29 cellular contexts compared by ENCODE assay signal in the genomic region with DNA sequence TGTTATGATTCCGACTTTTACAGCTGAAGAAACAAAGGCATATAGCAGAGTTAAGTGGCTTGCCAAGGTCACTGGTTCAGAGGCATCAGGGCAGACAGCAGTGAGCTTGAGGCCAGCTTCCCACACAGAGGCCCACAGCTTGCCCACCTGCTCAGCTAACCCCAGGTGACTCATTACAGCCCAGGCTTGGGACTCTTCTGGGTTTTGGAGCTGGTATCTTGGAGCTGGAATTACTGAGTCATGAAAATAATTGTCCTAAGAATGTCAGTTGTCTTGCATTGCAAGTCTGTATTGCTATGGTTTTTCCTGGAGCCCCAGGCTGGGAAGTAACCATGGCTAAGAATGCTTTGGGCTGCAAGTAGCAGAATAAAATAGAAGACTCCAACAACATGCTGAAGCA. TPM values are rescaled to one million over a fixed set of nuclear protein-coding genes. Genes with fewer than 3 reads are reported as not detected.
A peak's percentile ranks its signal among the peaks of the same experiment; 100 is the strongest.
DNase-seq lines count a peak whose midpoint lies in the region; ATAC-seq, FAIRE-seq and TF ChIP-seq lines count a peak whose summit lies in the region.
"Had no signal": no experiment of that assay in that cellular context is flagged by ENCODE, and none has a peak within 500 bp of the region (broad histone marks: within the 10 kb centered on the region; RNA-seq: fewer than 3 reads in every experiment).

No MANE protein-coding gene starts in this region.

- peak; percentile 47 for DNase-seq in GM23248
- DNase-seq in adipocyte (ENCODE audit: low read depth): peak; percentile 1
- DNase-seq in foreskin keratinocyte: peak in 1 of 2 donors; percentile 20
- peak; percentile 12 for DNase-seq in urothelium cell line (ENCODE audit: low spot score)
- DNase-seq in NCI-H1694 (lab: John Stamatoyannopoulos, UW): no peak
- DNase-seq: activated CD4-positive, alpha-beta T cell treated with anti-CD3 and anti-CD28 coated beads, Interleukin-2, amount 50 U/mL, for 4 hours; activated CD4-positive, CD25-positive, alpha-beta regulatory T cell; activated CD8-positive, alpha-beta memory T cell treated with anti-CD3 and anti-CD28 coated beads, Interleukin-2, amount 50 U/mL, for 4 hours; activated naive CD4-positive, alpha-beta T cell treated with anti-CD3 and anti-CD28 coated beads, Interleukin-2, amount 50 U/mL, for 16 hours; CD4-positive, CD25-positive, alpha-beta regulatory T cell; central memory CD4-positive, alpha-beta T cell; left lung; mesendoderm; naive B cell; NCI-H1105 treated with DMSO at 0.1 percent for 48 hours; NCI-H2081; NCI-H345; NCI-H82; OCI-M1; retina; SIG-M5; stimulated activated CD4-positive, alpha-beta T cell treated with anti-CD3 and anti-CD28 coated beads, Interleukin-2, amount 100 ng/mL, for 48 hours; testis had no signal

- H2AFZ ChIP-seq in GM23248: no peak overlapping the region

- no peaks in the 10 kb centered on the region for H3F3A ChIP-seq in GM23248 (ENCODE audit: insufficient read depth)

- no peak overlapping the region for H3K27ac ChIP-seq in GM23248
- no peak overlapping the region for H3K27ac ChIP-seq in foreskin keratinocyte
- H3K27ac ChIP-seq: left lung, testis had no signal

- ATAC-seq in foreskin keratinocyte (peak; percentile 35), HG03135 (IDR thresholded peaks at IDR 0.05; ENCODE audit: unreplicated experiment) (no peak), HG03378 (IDR thresholded peaks at IDR 0.05; ENCODE audit: unreplicated experiment) (no peak)
- ATAC-seq: GM23338; left lung; stimulated activated memory B cell treated with anti-CD40 and anti-IgM and Interleukin-4, amounts not matched to agents 10 μg/mL and 1 μg/mL and 100 μg/mL, for 72 hours had no signal

- H3K9me2 ChIP-seq in GM23248 (ENCODE audit: insufficient read depth): no peaks in the 10 kb centered on the region

- no peak overlapping the region for H3K9ac ChIP-seq in GM23248
- H3K9ac ChIP-seq in adipocyte (ENCODE audit: low read length): no peak overlapping the region

- no peaks in the 10 kb centered on the region for H3K79me2 ChIP-seq in GM23248 (ENCODE audit: insufficient read depth)

- FAIRE-seq in urothelium cell line (lab: Jason Lieb, UNC): no peak
- FAIRE-seq: D721Med had no signal

- H4K20me1 ChIP-seq in GM23248 (ENCODE audit: insufficient read depth): no peaks in the 10 kb centered on the region

- H3K9me3 ChIP-seq in GM23248 (ENCODE audit: low read depth): no peaks in the 10 kb centered on the region
- peaks cover 3% of the 10 kb centered on the region for H3K9me3 ChIP-seq in adipocyte (ENCODE audit: control insufficient read depth, low read length)
- H3K9me3 ChIP-seq: left lung, testis had no signal

- H3K4me1 ChIP-seq in GM23248 (ENCODE audit: insufficient read depth) (no peaks in the 10 kb centered on the region), adipocyte (ENCODE audit: control insufficient read depth, insufficient read depth, low read length) (peaks cover 4% of the 10 kb centered on the region), foreskin keratinocyte (no peaks in the 10 kb centered on the region)
- H3K4me1 ChIP-seq: left lung, testis had no signal

- 88 to 90% methylated on average over 1 of the region's 1 CpG for WGBS in GM23248 (ENCODE audit: low coverage in 1 of 2, low lambda C conversion rate in 2 of 2, missing lambda C conversion rate in 2 of 2), 2 experiments

- H3K36me3 ChIP-seq in GM23248 (ENCODE audit: low read depth) (no peaks in the 10 kb centered on the region), adipocyte (ENCODE audit: control insufficient read depth, insufficient read depth, low read length, severe bottlenecking) (no peaks in the 10 kb centered on the region)
- H3K36me3 ChIP-seq: left lung had no signal

- in situ Hi-C loops in GM23248 (cut with MboI): no loop called here

- no peak for TF ChIP-seq CTCF in foreskin keratinocyte (conservative IDR thresholded peaks at IDR 0.05)

- H3K4me3 ChIP-seq in GM23248: no peak overlapping the region
- H3K4me3 ChIP-seq in adipocyte (ENCODE audit: low read length): no peak overlapping the region
- H3K4me3 ChIP-seq: GM23338, left lung, testis had no signal

- no peak overlapping the region for H3K4me2 ChIP-seq in GM23248 (ENCODE audit: unreplicated experiment)
- H3K4me2 ChIP-seq: GM23338 had no signal

- H3K27me3 ChIP-seq in GM23248 (replicated peaks; ENCODE audit: insufficient read depth): no peaks in the 10 kb centered on the region
- H3K27me3 ChIP-seq in adipocyte (replicated peaks; ENCODE audit: control insufficient read depth, insufficient read depth, low read length): peaks cover 17% of the 10 kb centered on the region
- H3K27me3 ChIP-seq in foreskin keratinocyte: no peaks in the 10 kb centered on the region
- H3K27me3 ChIP-seq: left lung, testis had no signal

RNA-seq across cellular contexts. Expression of gene IRX3, which starts 32.4 kb away (rescaled TPM):
- 9.2 and 15.6 TPM in 2 replicates for total RNA-seq in GM23248 (2014; rRNA removed; shearing (Covaris generic))
- polyA plus RNA-seq in GM23248 (2016; fragmentation: Nextera tagmentation; extraction: Ambion mirVana) (6.4 and 8.8 TPM in 2 replicates), foreskin keratinocyte (4.1 and 4.4 TPM in 2 replicates)
- 4.3 and 5.1 TPM in 2 replicates for total RNA-seq in foreskin keratinocyte
- total RNA-seq: CD4-positive, CD25-positive, alpha-beta regulatory T cell; G401 had no signal
- polyA plus RNA-seq: CD4-positive, CD25-positive, alpha-beta regulatory T cell had no signal
